Comparison of ENCODE assay signal across 9 cellular contexts in the genomic region with DNA sequence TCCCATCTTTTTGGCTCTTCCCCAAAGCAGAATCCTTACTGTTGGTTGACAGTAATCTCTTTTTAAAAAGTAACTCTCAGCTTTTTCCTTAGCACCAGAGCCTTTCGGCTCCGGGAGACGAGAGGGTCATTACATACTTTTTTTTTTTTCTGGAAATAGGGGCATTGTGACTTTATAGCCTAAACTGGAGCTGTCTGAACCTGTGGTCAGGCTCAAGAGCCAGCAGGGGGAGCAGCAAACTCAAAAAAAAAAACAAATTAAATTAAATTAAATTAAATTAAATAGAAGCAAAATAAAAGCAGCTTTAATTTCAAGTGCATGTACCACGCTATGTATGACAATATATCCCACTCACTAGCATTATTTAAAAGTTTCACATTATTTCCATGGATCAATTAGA.
DNase-seq lines count a peak whose midpoint lies in the region; ATAC-seq, FAIRE-seq and TF ChIP-seq lines count a peak whose summit lies in the region.
"Had no signal": no experiment of that assay in that cellular context is flagged by ENCODE, and none has a peak within 500 bp of the region (broad histone marks: within the 10 kb centered on the region; RNA-seq: fewer than 3 reads in every experiment).

No MANE protein-coding gene starts in this region.

- FAIRE-seq in astrocyte (lab: Jason Lieb, UNC): no peak

- intact Hi-C loops in CD4-positive, alpha-beta T cell (cut with DNase I, micrococcal nuclease): loop anchor here in 1 of 2 experiments (5.0 kb wide), 1 partner anchor 271 kb away; no protein-coding TSS in a partner anchor
- intact Hi-C loops in HCT116 (cut with micrococcal nuclease): loop anchor here (2.0 to 10.0 kb wide), 2 partner anchors 278 to 478 kb away; a partner anchor contains a TSS

- TF ChIP-seq POLR2A in HCT116 (IDR thresholded peaks at IDR 0.05; ENCODE audit: borderline replicate concordance, extremely low read depth, insufficient read depth, insufficient read length): no peak

- H2AFZ ChIP-seq in HCT116 (ENCODE audit: low read depth, low read length, poor library complexity, severe bottlenecking) (peak overlapping the region; percentile 37), astrocyte (ENCODE audit: low read depth, low read length) (no peak overlapping the region)

- H3K27ac Mint-ChIP-seq in CD4-positive, alpha-beta T cell: no peak overlapping the region
- peak overlapping the region; percentile 30 for H3K27ac Mint-ChIP-seq in astrocyte (ENCODE audit: unreplicated experiment)
- H3K27ac Mint-ChIP-seq: activated B cell treated with CpG ODN at 0.5 μM for 24 hours had no signal

- no peak for ATAC-seq in CD4-positive, alpha-beta T cell (ENCODE audit: poor library complexity)
- ATAC-seq in HCT116: no peak
- ATAC-seq in GM18519 (IDR thresholded peaks at IDR 0.05; ENCODE audit: low FRiP score, unreplicated experiment): no peak
- ATAC-seq in HG02973 (IDR thresholded peaks at IDR 0.05; ENCODE audit: unreplicated experiment): no peak
- no peak for ATAC-seq in HG02588 (IDR thresholded peaks at IDR 0.05; ENCODE audit: unreplicated experiment)

- H3K4me3 Mint-ChIP-seq in CD4-positive, alpha-beta T cell: no peak overlapping the region
- H3K4me3 Mint-ChIP-seq in astrocyte (ENCODE audit: unreplicated experiment): no peak overlapping the region
- H3K4me3 Mint-ChIP-seq: activated B cell treated with CpG ODN at 0.5 μM for 24 hours had no signal

- TF ChIP-seq RAD21 in HCT116 (IDR thresholded peaks at IDR 0.05; ENCODE audit: low read depth): peak; percentile 42

- RAD21 ChIA-PET in HCT116 (lab: Charles Lee; ENCODE audit: low non-redundant PET in 1 of 2, low total read pairs in 2 of 2, uncharacterized antibody in 2 of 2, unreplicated experiment in 2 of 2): interaction anchor here in 1 of 2 experiments (0.6 to 0.7 kb wide), 2 partner anchors 520 to 612 kb away, joined by 3 read pairs; no protein-coding TSS in a partner anchor

- no peaks in the 10 kb centered on the region for H3K9me2 ChIP-seq in HCT116 (ENCODE audit: insufficient read depth)

- H4K20me1 ChIP-seq in HCT116 (ENCODE audit: insufficient read depth) (no peaks in the 10 kb centered on the region), astrocyte (ENCODE audit: insufficient read depth, low read length) (no peaks in the 10 kb centered on the region)

- CTCF ChIA-PET in CD4-positive, alpha-beta T cell (lab: Charles Lee): no interaction called here
- CTCF ChIA-PET in HCT116 (lab: Charles Lee): interaction anchor here (0.6 to 2.5 kb wide), 8 partner anchors 14 to 488 kb away, joined by 3 to 19 read pairs (median 4); no protein-coding TSS in a partner anchor

- no peaks in the 10 kb centered on the region for H3K27me3 ChIP-seq in CD4-positive, alpha-beta T cell (ENCODE audit: control insufficient read depth, insufficient read depth, low read length)
- H3K27me3 ChIP-seq in HCT116 (ENCODE audit: insufficient read depth, low read length) (no peaks in the 10 kb centered on the region), astrocyte (ENCODE audit: insufficient read depth, low read length) (no peaks in the 10 kb centered on the region)

- BruUV-seq in HCT116 (replicated peaks; lab: Mats Ljungman, UMichigan): no TSS peak

- peak; percentile 48 for TF ChIP-seq CTCF in CD4-positive, alpha-beta T cell (IDR thresholded peaks at IDR 0.05)
- TF ChIP-seq CTCF in HCT116 (IDR thresholded peaks at IDR 0.05 in 2 of 3, conservative IDR thresholded peaks at IDR 0.05 in 1 of 3; ENCODE audit: borderline replicate concordance in 1 of 3, insufficient read depth in 1 of 3, low read depth in 2 of 3, low read length in 2 of 3): peak; percentile 22 to 63 (median 38); a peak in 5 of 6 replicates
- TF ChIP-seq CTCF in astrocyte (IDR thresholded peaks at IDR 0.05; ENCODE audit: insufficient read depth, low read depth, low read length): peak; percentile 53

- H3K4me1 ChIP-seq in HCT116 (ENCODE audit: control insufficient read depth in 1 of 2, insufficient read depth in 2 of 2, low read length in 2 of 2) (peaks cover 0 to 3% of the 10 kb centered on the region in 2 experiments; a peak in 2 of 4 replicates), astrocyte (ENCODE audit: insufficient read depth, low read length) (no peaks in the 10 kb centered on the region)

- H3K36me3 Mint-ChIP-seq in CD4-positive, alpha-beta T cell (ENCODE audit: low read depth): no peaks in the 10 kb centered on the region
- H3K36me3 Mint-ChIP-seq in astrocyte (ENCODE audit: low read depth, unreplicated experiment): no peaks in the 10 kb centered on the region

- H3K27ac ChIP-seq in CD4-positive, alpha-beta T cell (ENCODE audit: low read depth, low read length): no peak overlapping the region
- H3K27ac ChIP-seq in HCT116 (ENCODE audit: low read depth, low read length): no peak overlapping the region
- no peak overlapping the region for H3K27ac ChIP-seq in astrocyte (ENCODE audit: low read depth, low read length)

- H3K4me1 Mint-ChIP-seq in CD4-positive, alpha-beta T cell (ENCODE audit: low read depth): peaks cover 16% of the 10 kb centered on the region
- peaks cover 9% of the 10 kb centered on the region for H3K4me1 Mint-ChIP-seq in astrocyte (ENCODE audit: low read depth, unreplicated experiment)
- H3K4me1 Mint-ChIP-seq: activated B cell treated with CpG ODN at 0.5 μM for 24 hours had no signal

- H3K27me3 Mint-ChIP-seq in CD4-positive, alpha-beta T cell: no peaks in the 10 kb centered on the region
- no peaks in the 10 kb centered on the region for H3K27me3 Mint-ChIP-seq in astrocyte (ENCODE audit: low read depth, unreplicated experiment)

- H3K36me3 ChIP-seq in HCT116 (ENCODE audit: control insufficient read depth in 1 of 2, insufficient read depth in 2 of 2, low read length in 2 of 2) (no peaks in the 10 kb centered on the region), astrocyte (ENCODE audit: insufficient read depth, low read length) (no peaks in the 10 kb centered on the region)

- POLR2A ChIA-PET in CD4-positive, alpha-beta T cell (lab: Charles Lee): no interaction called here
- POLR2A ChIA-PET in HCT116 (lab: Charles Lee): no interaction called here

- DNase-seq in CD4-positive, alpha-beta T cell: no peak
- no peak for DNase-seq in HCT116 (ENCODE audit: low read depth, low spot score)
- DNase-seq in astrocyte (ENCODE audit: low read depth): no peak
- peak; percentile 16 to 30 for DNase-seq in lung microvascular endothelial cell (ENCODE audit: low read depth in 2 of 2)
- DNase-seq in epidermal melanocyte (ENCODE audit: insufficient read length, low spot score): no peak
- DNase-seq: activated B cell treated with CpG ODN at 0.5 μM for 24 hours had no signal

- no peaks in the 10 kb centered on the region for H3K9me3 Mint-ChIP-seq in CD4-positive, alpha-beta T cell
- no peaks in the 10 kb centered on the region for H3K9me3 Mint-ChIP-seq in astrocyte (ENCODE audit: unreplicated experiment)
- H3K9me3 Mint-ChIP-seq: activated B cell treated with CpG ODN at 0.5 μM for 24 hours had no signal

- no peaks in the 10 kb centered on the region for H3K9me3 ChIP-seq in CD4-positive, alpha-beta T cell (ENCODE audit: control insufficient read depth, low read length)
- H3K9me3 ChIP-seq in HCT116 (ENCODE audit: control insufficient read depth in 1 of 2, insufficient read depth in 1 of 2, low read depth in 1 of 2, low read length in 2 of 2) (no peaks in the 10 kb centered on the region), astrocyte (ENCODE audit: insufficient read depth, low read depth, low read length) (no peaks in the 10 kb centered on the region)

- H3K9ac ChIP-seq in HCT116 (ENCODE audit: low read length) (no peak overlapping the region), astrocyte (ENCODE audit: low read length) (no peak overlapping the region)

- H3K79me2 ChIP-seq in HCT116 (ENCODE audit: insufficient read depth, low read length) (no peaks in the 10 kb centered on the region), astrocyte (ENCODE audit: insufficient read depth, low read length) (no peaks in the 10 kb centered on the region)

- H3K4me3 ChIP-seq in HCT116 (replicated peaks in 1 of 2; ENCODE audit: low read depth in 1 of 2, low read length in 2 of 2) (no peak overlapping the region), astrocyte (ENCODE audit: insufficient read depth, low read depth, low read length) (no peak overlapping the region)

- no peak overlapping the region for H3K4me2 ChIP-seq in HCT116 (ENCODE audit: low read length)
- H3K4me2 ChIP-seq in astrocyte (ENCODE audit: low read length): no peak overlapping the region

TF ChIP-seq in HCT116, 20 proteins besides CTCF, POLR2A, EP300 and RAD21:
- TF ChIP-seq SIN3A (IDR thresholded peaks at IDR 0.05; ENCODE audit: low read depth) (no peak), ZFX (IDR thresholded peaks at IDR 0.05) (no peak), SP1 (IDR thresholded peaks at IDR 0.05; ENCODE audit: low read depth) (no peak), EZH2phosphoT487 (IDR thresholded peaks at IDR 0.05; ENCODE audit: borderline replicate concordance) (no peak), EGR1 (IDR thresholded peaks at IDR 0.05; ENCODE audit: low read depth) (no peak), YY1 (IDR thresholded peaks at IDR 0.05; ENCODE audit: extremely low read depth, insufficient replicate concordance, low read depth, low read length) (no peak), FOSL1 (IDR thresholded peaks at IDR 0.05; ENCODE audit: low read depth) (no peak), EZH2 (IDR thresholded peaks at IDR 0.05) (no peak), ELF1 (IDR thresholded peaks at IDR 0.05; ENCODE audit: borderline replicate concordance, low read depth) (no peak), SRF (IDR thresholded peaks at IDR 0.05; ENCODE audit: low read depth) (no peak)
- TF ChIP-seq, protein P1, sequence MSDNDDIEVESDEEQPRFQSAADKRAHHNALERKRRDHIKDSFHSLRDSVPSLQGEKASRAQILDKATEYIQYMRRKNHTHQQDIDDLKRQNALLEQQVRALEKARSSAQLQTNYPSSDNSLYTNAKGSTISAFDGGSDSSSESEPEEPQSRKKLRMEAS (IDR thresholded peaks at IDR 0.05): no peak
- TF ChIP-seq, protein P2, sequence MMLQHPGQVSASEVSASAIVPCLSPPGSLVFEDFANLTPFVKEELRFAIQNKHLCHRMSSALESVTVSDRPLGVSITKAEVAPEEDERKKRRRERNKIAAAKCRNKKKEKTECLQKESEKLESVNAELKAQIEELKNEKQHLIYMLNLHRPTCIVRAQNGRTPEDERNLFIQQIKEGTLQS (IDR thresholded peaks at IDR 0.05): no peak

Comparison
In these comparisons a context has a peak if more than half of its experiments do, and no peak if none do; other contexts are left out.
1. DNase-seq: peak in lung microvascular endothelial cell (2 of 2); none in CD4-positive, alpha-beta T cell (0 of 10), HCT116 (single experiment), astrocyte (single experiment) and epidermal melanocyte (single experiment).
2. Peak in every context shown above with its lines, with median percentiles within 50 percentile points of each other: CTCF ChIP-seq.